8 cellular contexts compared by ENCODE assay signal in the genomic region with DNA sequence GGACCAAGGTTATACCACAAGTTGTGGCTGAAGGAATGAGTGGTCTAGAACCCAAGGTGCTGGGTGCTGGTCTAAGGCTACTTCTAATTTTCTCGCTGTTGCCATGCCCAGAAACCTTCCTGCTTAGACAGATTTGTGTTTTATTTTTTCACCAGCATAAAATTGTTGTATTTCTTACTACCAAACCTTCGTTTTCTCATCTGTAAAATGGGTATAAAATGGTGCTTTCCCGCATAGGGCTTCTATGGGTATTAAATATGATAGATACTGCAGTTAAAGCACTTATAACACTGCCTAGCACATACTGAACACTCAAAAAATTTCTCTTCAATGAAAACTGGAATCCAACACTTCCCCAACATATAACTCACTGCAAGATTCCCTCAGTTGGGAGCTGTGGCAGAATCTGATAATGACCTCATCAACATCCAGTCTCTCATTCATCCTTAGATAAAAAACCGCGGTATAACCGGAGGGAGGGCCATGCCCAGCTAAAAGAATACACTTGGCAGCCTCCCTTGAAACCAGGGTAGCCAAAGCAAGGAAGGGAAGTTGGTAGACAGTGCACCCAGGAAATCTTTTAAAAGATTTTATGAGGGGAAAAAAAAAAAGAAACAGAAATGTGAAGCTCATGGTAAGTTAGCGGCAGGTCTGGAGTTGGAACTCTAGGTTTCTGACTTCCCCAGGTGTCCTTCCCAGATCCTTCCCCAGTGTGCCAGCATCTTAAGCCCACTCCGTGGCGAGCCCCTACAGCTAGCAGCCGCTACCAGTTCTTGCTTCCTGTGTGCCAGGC. TPM values are rescaled to one million over a fixed set of nuclear protein-coding genes. Genes with fewer than 3 reads are reported as not detected.
DNase-seq lines count a peak whose midpoint lies in the region; ATAC-seq and TF ChIP-seq lines count a peak whose summit lies in the region.

No MANE protein-coding gene starts in this region.

- peak overlapping the region; percentile 82 for H3K4me2 ChIP-seq in OCI-LY1 (ENCODE audit: low read length)

- peak overlapping the region; percentile 79 for H3K9ac ChIP-seq in OCI-LY1 (ENCODE audit: low read length)

- TF ChIP-seq CTCF in GM06990 (IDR thresholded peaks at IDR 0.05; ENCODE audit: insufficient read depth, low read length, poor library complexity, severe bottlenecking) = no peak
- no peak for TF ChIP-seq CTCF in OCI-LY1 (IDR thresholded peaks at IDR 0.05; ENCODE audit: low read length)
- TF ChIP-seq CTCF in coronary artery (IDR thresholded peaks at IDR 0.05) = no peak
- no peak for TF ChIP-seq CTCF in neural crest cell (conservative IDR thresholded peaks at IDR 0.05)

- H2AFZ ChIP-seq in OCI-LY1 (ENCODE audit: low read length) = peak overlapping the region; percentile 53; the same call in 1 of the 2 replicates

- no peak for DNase-seq in GM06990 (ENCODE audit: extremely low read depth, insufficient read length)
- DNase-seq in coronary artery (ENCODE audit: low spot score) = no peak
- DNase-seq in neural crest cell (ENCODE audit: low read depth, low spot score) = no peak
- DNase-seq in SHP77 (lab: John Stamatoyannopoulos, UW) = no peak

- H3K27ac Mint-ChIP-seq in neural crest cell (ENCODE audit: unreplicated experiment) = no peak overlapping the region

- H3F3A ChIP-seq in OCI-LY1 (ENCODE audit: insufficient read depth, low read length) = no peaks in the 10 kb centered on the region

- H3K9me3 Mint-ChIP-seq in neural crest cell = peaks cover 3% of the 10 kb centered on the region

- ATAC-seq in HG02970 (IDR thresholded peaks at IDR 0.05; ENCODE audit: low FRiP score, unreplicated experiment) (no peak), GM18517 (IDR thresholded peaks at IDR 0.05; ENCODE audit: unreplicated experiment) (no peak), HG03521 (IDR thresholded peaks at IDR 0.05; ENCODE audit: unreplicated experiment) (no peak)

- H3K9me3 ChIP-seq in OCI-LY1 (ENCODE audit: low read length) = peaks cover 4% of the 10 kb centered on the region

- H3K27me3 Mint-ChIP-seq in neural crest cell (ENCODE audit: low read depth) = no peaks in the 10 kb centered on the region

- H3K36me3 ChIP-seq in GM06990 (ENCODE audit: control insufficient read depth, insufficient read depth, low read length) (no peaks in the 10 kb centered on the region), OCI-LY1 (ENCODE audit: insufficient read depth, low read length) (peaks cover 6% of the 10 kb centered on the region; the same call in 1 of the 2 replicates)

- no peaks in the 10 kb centered on the region for H4K20me1 ChIP-seq in OCI-LY1 (ENCODE audit: insufficient read depth, low read length)

- peak overlapping the region; percentile 96 for H3K4me3 Mint-ChIP-seq in neural crest cell

- H3K4me3 ChIP-seq in GM06990 (replicated peaks; ENCODE audit: low read depth, low read length) (peak overlapping the region; percentile 75), OCI-LY1 (ENCODE audit: low read depth, low read length, poor library complexity, severe bottlenecking) (peak overlapping the region; percentile 72), coronary artery (peak overlapping the region; percentile 87)

- H3K79me2 ChIP-seq in OCI-LY1 (ENCODE audit: insufficient read depth, low read length) = no peaks in the 10 kb centered on the region

- peaks cover 21% of the 10 kb centered on the region for H3K36me3 Mint-ChIP-seq in neural crest cell (ENCODE audit: low read depth)

- H3K27me3 ChIP-seq in GM06990 (replicated peaks; ENCODE audit: control insufficient read depth, insufficient read depth, low read length) (no peaks in the 10 kb centered on the region), OCI-LY1 (ENCODE audit: insufficient read depth, low read length) (no peaks in the 10 kb centered on the region)

- H3K4me1 ChIP-seq in OCI-LY1 (ENCODE audit: insufficient read depth, low read length, severe bottlenecking) = peaks cover 33% of the 10 kb centered on the region

- H3K9me2 ChIP-seq in OCI-LY1 (ENCODE audit: low read depth, low read length) = no peaks in the 10 kb centered on the region

- H3K4me1 Mint-ChIP-seq in neural crest cell = peaks cover 48% of the 10 kb centered on the region

- H3K27ac ChIP-seq in OCI-LY1 (ENCODE audit: low read depth, low read length, poor library complexity, severe bottlenecking) (peak overlapping the region; percentile 65), coronary artery (peak overlapping the region; percentile 96 to 99)

RNA-seq across cellular contexts. Expression of gene NEMP2, which starts 1.2 kb away (rescaled TPM):
- total RNA-seq in neural crest cell = 7.6 and 9.8 TPM in 2 replicates
